Comparison of ENCODE assay signal across 33 cellular contexts in the genomic region with DNA sequence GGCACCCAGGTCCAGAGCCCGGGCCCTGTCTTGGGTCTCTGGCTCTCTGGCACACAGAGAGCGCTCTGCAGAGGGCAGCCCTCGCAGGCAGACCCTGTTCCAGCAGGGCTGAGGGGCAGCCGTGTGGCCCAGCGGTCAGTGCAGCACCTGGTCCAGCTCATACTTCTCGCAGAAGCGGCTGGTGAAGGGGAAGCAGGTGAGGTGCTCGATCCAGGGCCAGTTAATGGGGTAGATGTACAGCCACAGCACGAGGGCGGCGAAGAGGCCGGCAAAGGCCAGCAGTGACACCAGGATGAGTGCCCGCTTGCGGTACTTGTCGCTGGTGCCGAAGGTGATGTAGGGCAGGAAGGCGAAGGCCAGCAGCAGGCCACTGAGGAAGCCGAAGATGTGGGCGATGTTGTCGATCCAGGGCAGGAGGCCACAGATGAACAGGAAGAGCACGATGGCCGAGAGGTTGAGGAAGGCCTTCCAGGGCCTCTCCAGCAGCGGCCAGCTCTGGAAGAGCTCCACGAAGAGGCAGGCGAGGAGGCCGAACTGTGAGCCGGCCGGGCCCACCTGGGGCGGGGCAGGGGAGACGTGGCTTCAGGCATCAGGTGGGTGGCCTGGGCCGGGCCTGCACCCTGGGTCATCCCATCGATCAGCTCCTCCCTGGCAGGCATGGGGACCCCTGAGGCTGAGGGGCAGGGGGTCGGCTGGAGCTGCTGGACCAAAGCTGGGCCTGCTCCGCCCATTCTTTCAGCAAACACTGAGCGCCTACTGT. TPM values are rescaled to one million over a fixed set of nuclear protein-coding genes. Genes with fewer than 3 reads are reported as not detected.
"Had no signal": no experiment of that assay in that cellular context is flagged by ENCODE, and none has a peak within 500 bp of the region (broad histone marks: within the 10 kb centered on the region; RNA-seq: fewer than 3 reads in every experiment).

No MANE protein-coding gene starts in this region.

- H3K9me3 Mint-ChIP-seq: activated T-helper 1 cell treated with anti-CD3 and anti-CD28 coated beads, Interleukin-12 subunit alpha, Interleukin-12 subunit beta, Interleukin-2, Interleukin-4 antibody, amounts not matched to agents 30 ng/mL and 10 ng/mL and 1 ng/mL, durations not matched to agents 14 hours and 24 hours and 36 hours; endodermal cell; nephron; T-helper 2 cell treated with Interferon-gamma antibody and Interleukin-4, amounts not matched to agents 5 μg/mL and 100 μg/mL, for 36 hours had no signal

- H3K4me1 Mint-ChIP-seq: endodermal cell, nephron had no signal

- H3K27ac Mint-ChIP-seq: endodermal cell; nephron; T-helper 2 cell treated with Interferon-gamma antibody and Interleukin-4, amounts not matched to agents 5 μg/mL and 100 μg/mL, for 36 hours had no signal

- FAIRE-seq: astrocyte had no signal

- H3K27me3 ChIP-seq: brain microvascular endothelial cell, esophagus squamous epithelium, right atrium auricular region, suprapubic skin, upper lobe of right lung had no signal

- H3K4me3 ChIP-seq: esophagus squamous epithelium, left ventricle myocardium inferior, right atrium auricular region, smooth muscle cell, suprapubic skin, tibial artery, upper lobe of right lung had no signal

- H3K9ac ChIP-seq: parathyroid adenoma had no signal

- H3K27ac ChIP-seq: brain microvascular endothelial cell, esophagus squamous epithelium, left ventricle myocardium inferior, parathyroid adenoma, right atrium auricular region, suprapubic skin, tibial artery, upper lobe of right lung had no signal

- H3K4me1 ChIP-seq: esophagus squamous epithelium, parathyroid adenoma, suprapubic skin, tibial artery, upper lobe of right lung had no signal

- H2AFZ ChIP-seq: parathyroid adenoma had no signal

- ATAC-seq: upper lobe of right lung had no signal

- H3K4me3 Mint-ChIP-seq: activated T-helper 1 cell treated with anti-CD3 and anti-CD28 coated beads, Interleukin-12 subunit alpha, Interleukin-12 subunit beta, Interleukin-2, Interleukin-4 antibody, amounts not matched to agents 30 ng/mL and 10 ng/mL and 1 ng/mL, durations not matched to agents 14 hours and 24 hours and 36 hours; endodermal cell; nephron; T-helper 2 cell treated with Interferon-gamma antibody and Interleukin-4, amounts not matched to agents 5 μg/mL and 100 μg/mL, for 36 hours had no signal

- DNase-seq: activated CD4-positive, alpha-beta T cell treated with anti-CD3 and anti-CD28 coated beads for 48 hours; activated CD4-positive, alpha-beta T cell treated with anti-CD3 and anti-CD28 coated beads, Interleukin-2, amount 50 U/mL, for 48 hours; activated CD8-positive, alpha-beta memory T cell treated with anti-CD3 and anti-CD28 coated beads, Interleukin-2, amount 50 U/mL, for 4 hours; activated gamma-delta T cell treated with Interleukin-2 at 50 U/mL for 16 hours; activated naive CD4-positive, alpha-beta T cell treated with anti-CD3 and anti-CD28 coated beads, Interleukin-2, amount 50 U/mL, for 16 hours; activated T-cell treated with anti-CD3 and anti-CD28 coated beads, Interleukin-2, amount 50 U/mL, for 1 hour; amniotic stem cell; brain microvascular endothelial cell; endodermal cell; esophagus squamous epithelium; foreskin melanocyte; left ventricle myocardium inferior; mammary epithelial cell; stimulated activated CD4-positive, alpha-beta T cell treated with anti-CD3 and anti-CD28 coated beads, Interleukin-1b, Interleukin-23, amount 100 ng/mL, for 48 hours; stimulated activated CD4-positive, alpha-beta T cell treated with anti-CD3 and anti-CD28 coated beads, Interleukin-4, amount 100 ng/mL, for 4 hours; stimulated activated CD8-positive, alpha-beta memory T cell treated with anti-CD3 and anti-CD28 coated beads, Interleukin-4, amount 100 ng/mL, for 48 hours; stimulated activated naive CD4-positive, alpha-beta T cell; T-helper 1 cell; tibial artery; upper lobe of right lung had no signal

- H3K4me2 ChIP-seq: smooth muscle cell had no signal

- H3K79me2 ChIP-seq: parathyroid adenoma had no signal

- H3K9me3 ChIP-seq: esophagus squamous epithelium, left ventricle myocardium inferior, right atrium auricular region, suprapubic skin, tibial artery, upper lobe of right lung had no signal

RNA-seq across cellular contexts. Expression of gene AANAT, which starts 4.3 kb away (rescaled TPM):
- total RNA-seq: activated T-helper 1 cell treated with anti-CD3 and anti-CD28 coated beads, Interleukin-12 subunit alpha, Interleukin-12 subunit beta, Interleukin-2, Interleukin-4 antibody, amounts not matched to agents 30 ng/mL and 10 ng/mL and 1 ng/mL, durations not matched to agents 14 hours and 24 hours and 36 hours; astrocyte; cardiac septum; chondrocyte; endodermal cell; esophagus squamous epithelium; glomerular endothelial cell; left ventricle myocardium inferior; mammary epithelial cell; mucosa of gallbladder; pulmonary artery endothelial cell; right atrium auricular region; smooth muscle cell; suprapubic skin; upper lobe of right lung had no signal
- polyA plus RNA-seq: smooth muscle cell had no signal
